8 cellular contexts compared by ENCODE assay signal in the genomic region with DNA sequence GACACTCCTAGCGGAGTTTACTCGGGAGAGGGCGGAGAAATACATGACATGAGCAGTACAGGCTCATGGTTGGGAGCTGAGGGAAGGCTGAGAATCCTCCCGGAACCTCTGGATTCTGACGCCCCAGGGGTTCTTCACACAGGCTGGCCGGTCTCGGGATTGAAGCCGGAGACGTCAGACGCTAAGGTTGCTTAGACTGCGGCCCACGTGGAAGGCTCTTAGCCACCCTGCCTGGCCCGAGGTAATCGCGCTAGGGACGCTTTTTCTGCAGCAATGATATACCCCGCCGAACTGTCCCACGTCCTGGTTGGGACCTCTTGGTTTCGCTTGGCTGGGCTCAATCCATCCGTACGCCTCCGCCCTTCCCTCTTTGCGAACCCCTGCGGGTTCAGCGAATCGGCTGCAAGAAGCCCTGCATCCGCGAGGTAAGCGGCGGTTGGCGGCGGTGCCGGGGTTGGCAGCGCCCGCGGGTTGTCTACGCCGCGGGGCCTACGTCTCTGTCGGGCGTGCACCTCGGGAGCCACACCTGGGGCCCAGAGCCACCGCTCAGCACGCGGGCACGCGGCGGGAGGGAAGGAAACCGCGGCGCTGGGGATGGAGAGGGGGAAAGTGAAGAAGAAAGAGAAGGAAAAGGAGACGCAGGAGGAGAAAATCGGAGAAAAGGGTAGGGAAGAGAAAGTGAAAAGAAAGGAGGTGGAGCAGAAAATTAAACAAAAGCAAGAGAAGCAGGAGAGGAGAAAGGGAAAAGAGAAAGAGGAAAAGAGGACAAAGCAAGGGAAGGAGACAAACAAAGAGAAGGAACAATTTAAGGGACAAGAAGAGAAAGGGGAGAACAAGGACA. TPM values are rescaled to one million over a fixed set of nuclear protein-coding genes. Genes with fewer than 3 reads are reported as not detected.
A peak's percentile ranks its signal among the peaks of the same experiment; 100 is the strongest.
DNase-seq lines count a peak whose midpoint lies in the region; ATAC-seq and TF ChIP-seq lines count a peak whose summit lies in the region.

A gene with protein sequence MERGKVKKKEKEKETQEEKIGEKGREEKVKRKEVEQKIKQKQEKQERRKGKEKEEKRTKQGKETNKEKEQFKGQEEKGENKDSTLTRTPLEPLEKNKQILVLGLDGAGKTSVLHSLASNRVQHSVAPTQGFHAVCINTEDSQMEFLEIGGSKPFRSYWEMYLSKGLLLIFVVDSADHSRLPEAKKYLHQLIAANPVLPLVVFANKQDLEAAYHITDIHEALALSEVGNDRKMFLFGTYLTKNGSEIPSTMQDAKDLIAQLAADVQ (plus strand): TSS at position 523 of the 841 bp plus-strand sequence. CDS start 72 bp downstream, at position 595.

- CTCF ChIA-PET in Caco-2 (lab: Charles Lee), result no interaction called here

- 0 out of 2 replicates have a peak, but pooled peaks cover 5% of the 10 kb centered on the region for H3F3A ChIP-seq in GM23338 (replicated peaks; ENCODE audit: low read depth)

- no peak within 1 kb of the TSS for H3K27ac ChIP-seq in GM23338 (ENCODE audit: low read depth)
- no peak within 1 kb of the TSS for H3K27ac ChIP-seq in foreskin keratinocyte

- intact Hi-C loops in Caco-2 (cut with micrococcal nuclease; ENCODE audit: unreplicated experiment), result no loop called here

- H4K20me1 ChIP-seq in GM23338 (replicated peaks; ENCODE audit: insufficient read depth), result no peaks in the 10 kb centered on the region; the same call in 1 of the 2 replicates

- H3K4me3 Mint-ChIP-seq in Caco-2 (ENCODE audit: unreplicated experiment), result peak within 1 kb of the TSS; percentile 59
- H3K4me3 Mint-ChIP-seq in GM23338, result peak within 1 kb of the TSS; percentile 85
- H3K4me3 Mint-ChIP-seq in stimulated activated naive CD8-positive, alpha-beta T cell treated with anti-CD3 and anti-CD28 coated beads, Interleukin-15, amount 100 ng/mL, for 72 hours, result peak within 1 kb of the TSS; percentile 85 to 87

- H3K4me3 ChIP-seq in Caco-2 (ENCODE audit: low read depth, low read length), result peak within 1 kb of the TSS; percentile 39
- H3K4me3 ChIP-seq in GM23338, result peak within 1 kb of the TSS; percentile 88

- H3K36me3 ChIP-seq in Caco-2 (ENCODE audit: control insufficient read depth, insufficient read depth, low read length) (no peaks in the 10 kb centered on the region), GM23338 (ENCODE audit: insufficient read depth) (peaks cover 18% of the 10 kb centered on the region)

- H3K36me3 Mint-ChIP-seq in Caco-2 (ENCODE audit: insufficient read depth, unreplicated experiment) (peaks cover 13% of the 10 kb centered on the region), GM23338 (ENCODE audit: low read depth) (peaks cover 20% of the 10 kb centered on the region; the same call in 2 of the 3 replicates)

- TF ChIP-seq CTCF in Caco-2 (IDR thresholded peaks at IDR 0.05; ENCODE audit: insufficient read depth in 1 of 2, low read depth in 1 of 2, low read length in 1 of 2, severe bottlenecking in 1 of 2, unreplicated experiment in 1 of 2) (no peak), GM23338 (conservative IDR thresholded peaks at IDR 0.05; ENCODE audit: low read depth in 2 of 2) (no peak), foreskin keratinocyte (conservative IDR thresholded peaks at IDR 0.05) (peak; percentile 1)

- no peaks in the 10 kb centered on the region for H3K4me1 ChIP-seq in Caco-2
- H3K4me1 ChIP-seq in GM23338 (ENCODE audit: insufficient read depth), result 0 out of 2 replicates have a peak, but pooled peaks cover 2% of the 10 kb centered on the region
- H3K4me1 ChIP-seq in foreskin keratinocyte, result no peaks in the 10 kb centered on the region

- H3K27me3 Mint-ChIP-seq in Caco-2 (ENCODE audit: insufficient read depth, unreplicated experiment) (no peaks in the 10 kb centered on the region), GM23338 (ENCODE audit: insufficient read depth, low read depth, poor library complexity) (peaks cover 15% of the 10 kb centered on the region)
- no peaks in the 10 kb centered on the region for H3K27me3 Mint-ChIP-seq in stimulated activated naive CD8-positive, alpha-beta T cell treated with anti-CD3 and anti-CD28 coated beads, Interleukin-15, amount 100 ng/mL, for 72 hours

- no TSS peak for BruUV-seq in Caco-2 (replicated peaks; lab: Mats Ljungman, UMichigan)

- DNase-seq in Caco-2 (peak in 1 of 2 experiments; percentile 21), GM23338 (ENCODE audit: low spot score) (peak; percentile 87), NCI-H526 (lab: John Stamatoyannopoulos, UW) (peak; percentile 55 to 86), foreskin keratinocyte (peak; percentile 22 to 57), non-pigmented ciliary epithelial cell (ENCODE audit: low read depth) (peak; percentile 23), COLO829 (ENCODE audit: low spot score) (no peak)
- peak; percentile 82 for DNase-seq in activated effector memory CD4-positive, alpha-beta T cell treated with anti-CD3 and anti-CD28 coated beads, Interleukin-2, amount 50 U/mL, for 16 hours
- DNase-seq in stimulated activated naive CD8-positive, alpha-beta T cell treated with anti-CD3 and anti-CD28 coated beads, Interleukin-15, amount 100 ng/mL, for 72 hours, result peak; percentile 56 to 71

- peak; percentile 85 for ATAC-seq in GM23338
- peak; percentile 88 for ATAC-seq in foreskin keratinocyte
- peak; percentile 95 for ATAC-seq in stimulated activated naive CD8-positive, alpha-beta T cell treated with anti-CD3 and anti-CD28 coated beads, Interleukin-15, amount 100 ng/mL, for 72 hours

- no peaks in the 10 kb centered on the region for H3K9me3 ChIP-seq in Caco-2

- H3K27ac Mint-ChIP-seq in Caco-2 (ENCODE audit: unreplicated experiment) (no peak within 1 kb of the TSS), GM23338 (no peak within 1 kb of the TSS)
- H3K27ac Mint-ChIP-seq in stimulated activated naive CD8-positive, alpha-beta T cell treated with anti-CD3 and anti-CD28 coated beads, Interleukin-15, amount 100 ng/mL, for 72 hours, result peak within 1 kb of the TSS; percentile 71 to 79

- H3K9me3 Mint-ChIP-seq in Caco-2 (ENCODE audit: unreplicated experiment) (no peaks in the 10 kb centered on the region), GM23338 (no peaks in the 10 kb centered on the region)
- no peaks in the 10 kb centered on the region for H3K9me3 Mint-ChIP-seq in stimulated activated naive CD8-positive, alpha-beta T cell treated with anti-CD3 and anti-CD28 coated beads, Interleukin-15, amount 100 ng/mL, for 72 hours

- peak within 1 kb of the TSS; percentile 100 for H2AFZ ChIP-seq in GM23338

- H3K79me2 ChIP-seq in GM23338 (replicated peaks; ENCODE audit: insufficient read depth), result no peaks in the 10 kb centered on the region

- H3K27me3 ChIP-seq in Caco-2 (replicated peaks; ENCODE audit: control insufficient read depth, insufficient read depth, low read length) (no peaks in the 10 kb centered on the region), GM23338 (ENCODE audit: insufficient read depth) (peaks cover 32% of the 10 kb centered on the region), foreskin keratinocyte (no peaks in the 10 kb centered on the region)

- H3K9me2 ChIP-seq in GM23338 (ENCODE audit: insufficient read depth), result no peaks in the 10 kb centered on the region

- H3K4me1 Mint-ChIP-seq in Caco-2 (ENCODE audit: low read depth, unreplicated experiment), result no peaks in the 10 kb centered on the region
- H3K4me1 Mint-ChIP-seq in GM23338, result peaks cover 8% of the 10 kb centered on the region; the same call in 2 of the 3 replicates
- peaks cover 23% of the 10 kb centered on the region for H3K4me1 Mint-ChIP-seq in stimulated activated naive CD8-positive, alpha-beta T cell treated with anti-CD3 and anti-CD28 coated beads, Interleukin-15, amount 100 ng/mL, for 72 hours

- H3K4me2 ChIP-seq in GM23338, result peak within 1 kb of the TSS; percentile 100

- POLR2A ChIA-PET in Caco-2 (lab: Charles Lee), result no interaction called here

TF ChIP-seq in GM23338, 12 proteins besides CTCF, POLR2A, EP300 and RAD21 (continues in another document):
- TF ChIP-seq ZNF331 (CRISPR knock-in tag; IDR thresholded peaks at IDR 0.05; ENCODE audit: low read depth) (no peak), EZH2 (IDR thresholded peaks at IDR 0.05; ENCODE audit: low read depth, unreplicated experiment) (peak; percentile 49), ZNF114 (CRISPR knock-in tag; IDR thresholded peaks at IDR 0.05) (no peak)

RNA-seq across cellular contexts. Expression of the gene that starts here (rescaled TPM):
- total RNA-seq in Caco-2 (2022), result 0.26 and 0.36 TPM in 2 replicates
- total RNA-seq in GM23338 (2014; rRNA removed; shearing (Covaris generic)), result not detected in 2 replicates
- polyA plus RNA-seq in GM23338 (2016; fragmentation: Nextera tagmentation; extraction: Ambion mirVana), result 0.37 TPM in 2 replicates
- 0.60 and 0.75 TPM in 2 replicates for total RNA-seq in foreskin keratinocyte
- polyA plus RNA-seq in foreskin keratinocyte, result 0.94 and 1.5 TPM in 2 replicates

Comparison
In these comparisons a context has a peak if more than half of its experiments do, and no peak if none do; other contexts are left out.
1. Peak in DNase-seq, ATAC-seq, H3K4me3 ChIP-seq and H3K4me2 ChIP-seq in GM23338; RNA of the gene not detected or under 1 TPM.
2. H3K27ac Mint-ChIP-seq: peak in stimulated activated naive CD8-positive, alpha-beta T cell treated with anti-CD3 and anti-CD28 coated beads, Interleukin-15, amount 100 ng/mL, for 72 hours (2 of 2); none in Caco-2 (single experiment) and GM23338 (single experiment).
3. Peak in every context shown above with its lines, with median percentiles within 50 percentile points of each other: H3K4me3 Mint-ChIP-seq and ATAC-seq.